15 cellular contexts compared by ENCODE assay signal in genomic region chr5:178340637-178341036, GRCh38.
DNase-seq lines count a peak whose midpoint lies in the region; ATAC-seq, FAIRE-seq and TF ChIP-seq lines count a peak whose summit lies in the region.
"Had no signal": no experiment of that assay in that cellular context is flagged by ENCODE, and none has a peak within 500 bp of the region (broad histone marks: within the 10 kb centered on the region; RNA-seq: fewer than 3 reads in every experiment).

No MANE protein-coding gene starts in this region.

- no peak overlapping the region for H3K27ac Mint-ChIP-seq in stimulated activated effector memory CD8-positive, alpha-beta T cell treated with anti-CD3 and anti-CD28 coated beads, Interleukin-12 subunit alpha, Interleukin-12 subunit beta, amount 100 ng/mL, for 72 hours
- H3K27ac Mint-ChIP-seq: CD8-positive, alpha-beta memory T cell had no signal

- H3K27me3 ChIP-seq in heart right ventricle: peaks cover 0 to 6% (median 0%) of the 10 kb centered on the region in 7 donors
- H3K27me3 ChIP-seq in HL-60 (ENCODE audit: insufficient read depth, poor library complexity, severe bottlenecking): no peaks in the 10 kb centered on the region
- peaks cover 0 to 2% (median 0%) of the 10 kb centered on the region in 3 experiments for H3K27me3 ChIP-seq in neuronal stem cell (ENCODE audit: control insufficient read depth in 3 of 3, insufficient read depth in 3 of 3, low read depth in 1 of 3, low read length in 3 of 3)
- H3K27me3 ChIP-seq: BE2C had no signal

- H3K9me3 ChIP-seq in heart right ventricle (no peaks in the 10 kb centered on the region), neuronal stem cell (replicated peaks in 1 of 2; ENCODE audit: control insufficient read depth in 2 of 2, insufficient read depth in 1 of 2, low read depth in 1 of 2, low read length in 2 of 2) (peaks cover 0 to 4% of the 10 kb centered on the region in 2 donors)
- H3K9me3 ChIP-seq: BE2C, Caco-2, HAP-1 had no signal

- peak overlapping the region; percentile 57 for H2AK5ac ChIP-seq in neuronal stem cell (ENCODE audit: low read depth, low read length)

- intact Hi-C loops in cardiac septum (cut with DNase I) (no loop called here), heart right ventricle (cut with DNase I) (no loop called here)

- H2BK12ac ChIP-seq in neuronal stem cell (ENCODE audit: low read length): peak overlapping the region; percentile 7

- no peaks in the 10 kb centered on the region for H3K9me3 Mint-ChIP-seq in stimulated activated effector memory CD8-positive, alpha-beta T cell treated with anti-CD3 and anti-CD28 coated beads, Interleukin-12 subunit alpha, Interleukin-12 subunit beta, amount 100 ng/mL, for 72 hours
- H3K9me3 Mint-ChIP-seq: CD8-positive, alpha-beta memory T cell had no signal

- no peak for FAIRE-seq in H54 (lab: Jason Lieb, UNC)
- FAIRE-seq: A204.1, GM12892 had no signal

- DNase-seq in cardiac septum (ENCODE audit: low spot score): peak; percentile 44
- DNase-seq in heart right ventricle: no peak
- no peak for DNase-seq in HL-60 (ENCODE audit: low read depth in 1 of 2, low spot score in 1 of 2)
- DNase-seq in neuronal stem cell (ENCODE audit: low spot score): no peak
- DNase-seq in SIG-M5 (lab: John Stamatoyannopoulos, UW): no peak
- DNase-seq in H54 (ENCODE audit: insufficient read length, low spot score): no peak
- no peak for DNase-seq in stimulated activated effector memory CD8-positive, alpha-beta T cell treated with anti-CD3 and anti-CD28 coated beads, Interleukin-12 subunit alpha, Interleukin-12 subunit beta, amount 100 ng/mL, for 72 hours (ENCODE audit: low spot score in 2 of 2)
- DNase-seq: BE2C; Caco-2; CD8-positive, alpha-beta memory T cell; DND-41; GOT3 had no signal

- no peak overlapping the region for H3K4me3 Mint-ChIP-seq in stimulated activated effector memory CD8-positive, alpha-beta T cell treated with anti-CD3 and anti-CD28 coated beads, Interleukin-12 subunit alpha, Interleukin-12 subunit beta, amount 100 ng/mL, for 72 hours
- H3K4me3 Mint-ChIP-seq: CD8-positive, alpha-beta memory T cell had no signal

- H3K79me1 ChIP-seq in neuronal stem cell (ENCODE audit: low read depth, low read length): no peaks in the 10 kb centered on the region

- H3K4me1 Mint-ChIP-seq in stimulated activated effector memory CD8-positive, alpha-beta T cell treated with anti-CD3 and anti-CD28 coated beads, Interleukin-12 subunit alpha, Interleukin-12 subunit beta, amount 100 ng/mL, for 72 hours: peaks cover 6% of the 10 kb centered on the region
- H3K4me1 Mint-ChIP-seq: CD8-positive, alpha-beta memory T cell had no signal

- no peak overlapping the region for H3K14ac ChIP-seq in neuronal stem cell (ENCODE audit: low read length)

- no peak overlapping the region for H3K4me2 ChIP-seq in neuronal stem cell (ENCODE audit: insufficient read depth, low read length, poor library complexity, severe bottlenecking)

- H3K4me3 ChIP-seq in heart right ventricle (no peak overlapping the region), HL-60 (replicated peaks; ENCODE audit: insufficient read depth, low read length) (no peak overlapping the region), neuronal stem cell (ENCODE audit: low read length in 2 of 2) (no peak overlapping the region)
- H3K4me3 ChIP-seq: HAP-1 had no signal

- no peak overlapping the region for H4K91ac ChIP-seq in neuronal stem cell (ENCODE audit: low read depth, low read length, poor library complexity)

- no peak overlapping the region for H3K18ac ChIP-seq in neuronal stem cell (ENCODE audit: low read length)

- H2BK120ac ChIP-seq in neuronal stem cell (ENCODE audit: low read depth, low read length): peak overlapping the region; percentile 72

- no peaks in the 10 kb centered on the region for H3K36me3 ChIP-seq in heart right ventricle
- H3K36me3 ChIP-seq in neuronal stem cell (replicated peaks in 1 of 2; ENCODE audit: control insufficient read depth in 2 of 2, insufficient read depth in 2 of 2, low read length in 2 of 2): no peaks in the 10 kb centered on the region
- H3K36me3 ChIP-seq: BE2C, HAP-1 had no signal

- TF ChIP-seq POLR2A in H54 (IDR thresholded peaks at IDR 0.05; ENCODE audit: low read depth, low read length): no peak

- peaks cover 0 to 2% (median 0%) of the 10 kb centered on the region in 9 donors for H3K4me1 ChIP-seq in heart right ventricle
- H3K4me1 ChIP-seq in neuronal stem cell (ENCODE audit: control insufficient read depth in 2 of 2, insufficient read depth in 1 of 2, low read depth in 1 of 2, low read length in 2 of 2): peaks cover 0 to 3% of the 10 kb centered on the region in 2 donors
- H3K4me1 ChIP-seq: Caco-2, HAP-1 had no signal

- H2AFZ ChIP-seq in neuronal stem cell (ENCODE audit: low read length): no peak overlapping the region

- peak overlapping the region; percentile 50 for H2BK15ac ChIP-seq in neuronal stem cell (ENCODE audit: low read length)

- H4K8ac ChIP-seq in neuronal stem cell (ENCODE audit: low read depth, low read length): no peak overlapping the region

- no peak overlapping the region for H3K4ac ChIP-seq in neuronal stem cell (ENCODE audit: low read length)

- ATAC-seq in heart right ventricle: no peak
- no peak for ATAC-seq in stimulated activated effector memory CD8-positive, alpha-beta T cell treated with anti-CD3 and anti-CD28 coated beads, Interleukin-12 subunit alpha, Interleukin-12 subunit beta, amount 100 ng/mL, for 72 hours

- H3K27ac ChIP-seq in heart right ventricle (no peak overlapping the region), HL-60 (replicated peaks) (peak overlapping the region; percentile 75), neuronal stem cell (replicated peaks; ENCODE audit: low read length) (no peak overlapping the region)

- no peaks in the 10 kb centered on the region for H3K36me3 Mint-ChIP-seq in stimulated activated effector memory CD8-positive, alpha-beta T cell treated with anti-CD3 and anti-CD28 coated beads, Interleukin-12 subunit alpha, Interleukin-12 subunit beta, amount 100 ng/mL, for 72 hours
- H3K36me3 Mint-ChIP-seq: CD8-positive, alpha-beta memory T cell had no signal

- WGBS in heart right ventricle, 2 donors: 92 to 96% methylated on average over 9 of the region's 9 CpGs
- WGBS in neuronal stem cell (ENCODE audit: extremely low coverage in 2 of 2, insufficient read length in 2 of 2, insufficient replicate concordance in 1 of 2), 2 donors: no CpG with 5 or more reads among the region's 9 CpGs

- no peak overlapping the region for H2BK5ac ChIP-seq in neuronal stem cell (ENCODE audit: low read length)

- H3K9ac ChIP-seq in neuronal stem cell (ENCODE audit: low read depth, low read length, poor library complexity): no peak overlapping the region

- H3K23ac ChIP-seq in neuronal stem cell (ENCODE audit: low read depth, low read length, poor library complexity): no peak overlapping the region

- TF ChIP-seq CTCF in heart right ventricle (IDR thresholded peaks at IDR 0.05) (no peak), HL-60 (IDR thresholded peaks at IDR 0.05; ENCODE audit: insufficient read depth, low read length) (no peak)
